Comparison of ENCODE assay signal across 1 cellular context in genomic region chr2:241271641-241272297, GRCh38.
TF ChIP-seq lines count a peak whose summit lies in the region.

No MANE protein-coding gene starts in this region.

TF ChIP-seq in GM12878, 131 proteins besides CTCF, POLR2A, EP300 and RAD21 (continued from another document):
- TF ChIP-seq SIN3A (IDR thresholded peaks at IDR 0.05; ENCODE audit: low read depth, low read length) (peak; percentile 79; the same call in 1 of the 2 replicates), SREBF2 (IDR thresholded peaks at IDR 0.05; ENCODE audit: low read length) (no peak), ZNF217 (IDR thresholded peaks at IDR 0.05) (no peak), TCF12 (IDR thresholded peaks at IDR 0.05; ENCODE audit: low read depth, low read length) (0 out of 2 replicates have a peak, but pooled peaks have one; percentile 12), HDAC6 (IDR thresholded peaks at IDR 0.05; ENCODE audit: unreplicated experiment) (no peak), RUNX3 (IDR thresholded peaks at IDR 0.05; ENCODE audit: low read length) (0 out of 2 replicates have a peak, but pooled peaks have one; percentile 11), NR2F1 (conservative IDR thresholded peaks at IDR 0.05) (peak; percentile 48; the same call in 1 of the 2 replicates), MAX (IDR thresholded peaks at IDR 0.05; ENCODE audit: low read depth, low read length) (peak; percentile 70; the same call in 1 of the 2 replicates), RAD51 (IDR thresholded peaks at IDR 0.05) (peak; percentile 69), MXI1 (IDR thresholded peaks at IDR 0.05; ENCODE audit: low read depth, low read length) (peak; percentile 85), IKZF1 (conservative IDR thresholded peaks at IDR 0.05) (0 out of 2 replicates have a peak, but pooled peaks have one; percentile 44), CREB1 (IDR thresholded peaks at IDR 0.05; ENCODE audit: low read depth) (0 out of 2 replicates have a peak, but pooled peaks have one; percentile 19), TCF7 (IDR thresholded peaks at IDR 0.05; ENCODE audit: borderline replicate concordance) (no peak), USF1 (IDR thresholded peaks at IDR 0.05; ENCODE audit: borderline replicate concordance, extremely low read length, insufficient read depth, low read depth, low read length) (peak; percentile 67), IRF5 (IDR thresholded peaks at IDR 0.05; ENCODE audit: borderline replicate concordance) (no peak), RELB (IDR thresholded peaks at IDR 0.05; ENCODE audit: low read depth) (peak; percentile 85), ZNF274 (IDR thresholded peaks at IDR 0.05; ENCODE audit: insufficient read depth, insufficient read length) (no peak), POLR2AphosphoS5 (IDR thresholded peaks at IDR 0.05; ENCODE audit: low read length) (0 out of 2 replicates have a peak, but pooled peaks have one; percentile 30), TCF3 (IDR thresholded peaks at IDR 0.05; ENCODE audit: borderline replicate concordance, insufficient read depth, low read depth, low read length) (no peak), BCL3 (IDR thresholded peaks at IDR 0.05; ENCODE audit: borderline replicate concordance, insufficient read depth, low read depth, low read length, poor library complexity, severe bottlenecking) (no peak), E4F1 (IDR thresholded peaks at IDR 0.05; ENCODE audit: borderline replicate concordance, partially characterized antibody) (no peak), ATF2 (IDR thresholded peaks at IDR 0.05; ENCODE audit: low read length) (no peak), BHLHE40 (IDR thresholded peaks at IDR 0.05; ENCODE audit: borderline replicate concordance in 1 of 2, low read depth in 2 of 2, low read length in 1 of 2) (peak in 1 of 2 experiments; percentile 42; a peak in 1 of 4 replicates)
